20 cellular contexts compared by ENCODE assay signal in the genomic region with DNA sequence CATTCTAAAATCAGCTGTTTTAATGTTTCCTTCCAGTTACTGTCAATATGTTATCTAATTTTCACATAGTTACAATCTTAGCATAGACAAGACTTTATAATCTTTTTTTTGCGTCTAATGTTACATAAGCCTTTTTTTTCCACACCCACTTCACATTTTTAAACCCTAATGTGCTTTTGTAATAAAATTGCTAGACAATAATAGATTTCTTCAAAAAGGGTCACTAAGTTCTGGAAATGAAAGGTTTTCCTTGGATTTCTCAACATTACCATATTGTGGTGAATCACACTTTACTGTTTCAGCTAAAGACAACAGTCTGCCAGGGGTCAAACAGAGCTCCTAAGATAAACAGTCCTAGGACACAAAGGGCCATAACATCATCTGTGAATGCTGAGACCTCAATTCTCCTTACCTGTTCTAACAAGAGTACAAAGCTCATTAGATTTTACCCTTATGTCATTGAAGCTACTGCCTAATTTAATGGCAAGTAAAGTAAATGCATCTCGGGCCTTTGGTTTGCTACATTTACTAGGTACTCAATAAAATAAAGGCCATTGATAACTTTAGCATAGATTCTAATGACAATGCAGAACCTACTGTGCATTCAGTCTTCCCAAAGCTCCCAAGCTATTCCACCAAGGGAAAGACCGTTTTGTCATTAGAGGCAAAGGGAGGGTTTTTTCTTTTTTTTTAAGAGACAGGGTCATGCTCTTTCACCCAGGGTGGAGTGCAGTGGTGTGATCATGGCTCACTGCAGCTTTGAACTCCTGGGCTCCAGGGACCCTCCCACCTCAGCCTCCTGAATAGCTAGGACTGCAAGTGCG.
DNase-seq lines count a peak whose midpoint lies in the region; ATAC-seq and TF ChIP-seq lines count a peak whose summit lies in the region.
"Had no signal": no experiment of that assay in that cellular context is flagged by ENCODE, and none has a peak within 500 bp of the region (broad histone marks: within the 10 kb centered on the region; RNA-seq: fewer than 3 reads in every experiment).

No MANE protein-coding gene starts in this region.

- intact Hi-C loops in PC-3 (cut with micrococcal nuclease) (no loop called here), right lobe of liver (cut with DNase I) (no loop called here)

- no peak overlapping the region for H2AFZ ChIP-seq in PC-3 (ENCODE audit: low read length)

- H4K20me1 ChIP-seq in PC-3 (ENCODE audit: low read length) = no peaks in the 10 kb centered on the region

- no peaks in the 10 kb centered on the region for H3K9me2 ChIP-seq in PC-3 (replicated peaks; ENCODE audit: low read length)

- no TSS peak for BruUV-seq in PC-3 (replicated peaks; lab: Mats Ljungman, UMichigan)

- H3K36me3 ChIP-seq in PC-3 (ENCODE audit: low read depth, low read length) (no peaks in the 10 kb centered on the region), right lobe of liver (no peaks in the 10 kb centered on the region)
- H3K36me3 ChIP-seq: heart right ventricle, transverse colon had no signal

- no peaks in the 10 kb centered on the region for H3K79me2 ChIP-seq in PC-3 (ENCODE audit: low read length)

- H3K27me3 ChIP-seq in PC-3 (ENCODE audit: low read length) (no peaks in the 10 kb centered on the region), right lobe of liver (no peaks in the 10 kb centered on the region)
- H3K27me3 ChIP-seq: heart right ventricle, transverse colon had no signal

- 55% methylated on average over 4 of the region's 4 CpGs for WGBS in right lobe of liver (ENCODE audit: insufficient coverage, low coverage, low lambda C conversion rate, missing lambda C conversion rate)

- peak; percentile 37 for DNase-seq in EL
- DNase-seq in PC-3 = peak; percentile 16
- peak; percentile 55 to 80 for DNase-seq in dermis microvascular lymphatic vessel endothelial cell (ENCODE audit: low read depth in 2 of 2)
- DNase-seq in right lobe of liver = no peak
- no peak for DNase-seq in GM20000 (ENCODE audit: low spot score)
- DNase-seq in dedifferentiated amniotic fluid mesenchymal stem cell (ENCODE audit: extremely low spot score) = no peak
- no peak for DNase-seq in activated CD4-positive, alpha-beta T cell treated with anti-CD3 and anti-CD28 coated beads, Interleukin-2, amount 50 U/mL, for 4 hours
- DNase-seq in activated gamma-delta T cell (lab: John Stamatoyannopoulos, UW) = no peak
- DNase-seq: activated CD8-positive, alpha-beta memory T cell treated with anti-CD3 and anti-CD28 coated beads for 24 hours; activated gamma-delta T cell treated with Interleukin-2 at 50 U/mL for 16 hours; endodermal cell; heart right ventricle; left cardiac atrium; NCI-H1694; NCI-H774; psoas muscle; SHP77; stimulated activated CD4-positive, alpha-beta T cell treated with anti-CD3 and anti-CD28 coated beads, Interleukin-1b, Interleukin-23, amount 100 ng/mL, for 48 hours; transverse colon had no signal

- H3K4me1 ChIP-seq in PC-3 (ENCODE audit: insufficient read depth, low read length) = peaks cover 5% of the 10 kb centered on the region; the same call in 1 of the 2 replicates
- peaks cover 0 to 16% (median 2%) of the 10 kb centered on the region in 4 donors for H3K4me1 ChIP-seq in right lobe of liver
- H3K4me1 ChIP-seq: psoas muscle had no signal

- H3K9me3 ChIP-seq in PC-3 (ENCODE audit: low read length) (no peaks in the 10 kb centered on the region), right lobe of liver (no peaks in the 10 kb centered on the region)
- H3K9me3 ChIP-seq: heart right ventricle, psoas muscle, transverse colon had no signal

- H3K4me3 ChIP-seq in PC-3 (ENCODE audit: low read length) (no peak overlapping the region), right lobe of liver (no peak overlapping the region)
- H3K4me3 ChIP-seq: heart right ventricle, psoas muscle, transverse colon had no signal

- POLR2A ChIA-PET in PC-3 (lab: Charles Lee; ENCODE audit: unreplicated experiment) = no interaction called here

- TF ChIP-seq CTCF in PC-3 (conservative IDR thresholded peaks at IDR 0.05; ENCODE audit: low read depth, low read length) = no peak
- TF ChIP-seq CTCF in right lobe of liver (IDR thresholded peaks at IDR 0.05) = no peak
- TF ChIP-seq CTCF in GM20000 (IDR thresholded peaks at IDR 0.05; ENCODE audit: extremely low read depth, missing control alignments) = no peak

- no peaks in the 10 kb centered on the region for H3F3A ChIP-seq in PC-3 (ENCODE audit: low read length, unreplicated experiment)

- ATAC-seq in PC-3 (peak; percentile 49), right lobe of liver (peak; percentile 93 to 97 (median 95))
- ATAC-seq: psoas muscle had no signal

- H3K4me2 ChIP-seq in PC-3 (ENCODE audit: low read length) = no peak overlapping the region
- H3K4me2 ChIP-seq: KMS-11 had no signal

- CTCF ChIA-PET in PC-3 (lab: Charles Lee) = no interaction called here

- no peak for TF ChIP-seq POLR2A in right lobe of liver (IDR thresholded peaks at IDR 0.05)

- H3K9ac ChIP-seq in PC-3 (ENCODE audit: low read length) = no peak overlapping the region
- H3K9ac ChIP-seq: KMS-11 had no signal

- no peak overlapping the region for H3K27ac ChIP-seq in PC-3 (ENCODE audit: low read length)
- H3K27ac ChIP-seq in right lobe of liver = peak overlapping the region; percentile 52 to 72 (median 57)
- H3K27ac ChIP-seq: KMS-11, psoas muscle, transverse colon had no signal

Comparison
In these comparisons a context has a peak if more than half of its experiments do, and no peak if none do; other contexts are left out.
1. DNase-seq: peak in EL (single experiment), PC-3 (single experiment) and dermis microvascular lymphatic vessel endothelial cell (2 of 2); none in right lobe of liver (0 of 3), GM20000 (single experiment), dedifferentiated amniotic fluid mesenchymal stem cell (single experiment), activated CD4-positive, alpha-beta T cell treated with anti-CD3 and anti-CD28 coated beads, Interleukin-2, amount 50 U/mL, for 4 hours (0 of 2) and activated gamma-delta T cell (single experiment).